ENCODE assay signal across 8 cellular contexts in the genomic region with DNA sequence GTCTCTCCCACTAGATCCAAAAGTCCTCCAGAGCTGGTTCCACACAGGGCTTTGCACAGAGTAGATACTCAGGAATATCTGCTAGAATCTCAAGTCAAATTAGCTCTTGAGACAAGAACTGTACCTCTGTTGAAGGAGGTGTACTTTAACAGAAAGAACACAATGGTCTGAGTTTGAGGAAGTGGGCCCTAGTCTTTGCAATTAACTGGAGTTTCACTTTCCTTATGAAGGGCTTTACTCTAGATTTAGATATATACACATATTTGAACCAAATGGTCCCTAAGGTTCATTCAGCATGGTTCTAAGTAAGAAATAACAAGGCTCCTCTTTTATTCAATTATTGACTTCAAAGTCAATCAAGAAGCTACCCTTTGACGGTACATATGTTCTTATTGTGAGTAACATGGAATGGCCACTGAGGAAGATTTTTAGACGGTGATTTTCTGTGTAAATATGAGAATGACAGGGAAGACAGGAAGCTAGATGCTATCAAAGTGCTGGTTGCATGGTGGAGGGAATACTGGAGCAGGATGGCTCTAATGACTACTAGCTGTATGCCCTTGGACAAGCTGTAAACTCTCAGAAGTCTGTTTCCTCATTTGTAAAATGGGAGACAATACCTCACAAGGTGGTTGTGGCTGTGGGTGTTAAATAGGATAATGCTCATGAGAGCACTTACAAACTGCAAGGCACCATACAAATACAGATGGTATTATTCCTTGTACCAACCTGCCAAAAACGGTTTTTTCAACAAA.
DNase-seq lines count a peak whose midpoint lies in the region; ATAC-seq, FAIRE-seq and TF ChIP-seq lines count a peak whose summit lies in the region.

No MANE protein-coding gene starts in this region.

- no peak overlapping the region for H3K4me3 ChIP-seq in uterus

- TF ChIP-seq POLR2A in uterus (IDR thresholded peaks at IDR 0.05) = no peak

- intact Hi-C loops in uterus (cut with DNase I; ENCODE audit: low total_unique reads) = no loop called here

- H3K27me3 ChIP-seq in uterus = no peaks in the 10 kb centered on the region

- no peak for FAIRE-seq in RCC 7860 (lab: Jason Lieb, UNC)

- H3K9me3 ChIP-seq in uterus = no peaks in the 10 kb centered on the region

- TF ChIP-seq CTCF in uterus (IDR thresholded peaks at IDR 0.05) = no peak

- no peaks in the 10 kb centered on the region for H3K4me1 ChIP-seq in uterus

- DNase-seq in Kasumi-1 (lab: John Stamatoyannopoulos, UW) = peak; percentile 41 to 60
- DNase-seq in DMS53 (lab: John Stamatoyannopoulos, UW) = no peak
- DNase-seq in uterus = no peak
- no peak for DNase-seq in NCI-H1092 (lab: John Stamatoyannopoulos, UW)
- no peak for DNase-seq in RCC 7860 (ENCODE audit: low spot score)

- ATAC-seq in GM18499 (IDR thresholded peaks at IDR 0.05; ENCODE audit: insufficient read depth, unreplicated experiment) (peak; percentile 67), GM21619 (IDR thresholded peaks at IDR 0.05; ENCODE audit: unreplicated experiment) (peak; percentile 91), esophagus mucosa (peak; percentile 52)

- peak overlapping the region in 1 of 2 donors; percentile 30 for H3K27ac ChIP-seq in uterus

- H3K36me3 ChIP-seq in uterus = no peaks in the 10 kb centered on the region

Comparison
In these comparisons a context has a peak if more than half of its experiments do, and no peak if none do; other contexts are left out.
1. DNase-seq: peak in Kasumi-1 (2 of 2); none in DMS53 (single experiment), uterus (0 of 2), NCI-H1092 (single experiment) and RCC 7860 (single experiment).
2. Peak in every context shown above with its lines, with median percentiles within 50 percentile points of each other: ATAC-seq.